In the genomic region with DNA sequence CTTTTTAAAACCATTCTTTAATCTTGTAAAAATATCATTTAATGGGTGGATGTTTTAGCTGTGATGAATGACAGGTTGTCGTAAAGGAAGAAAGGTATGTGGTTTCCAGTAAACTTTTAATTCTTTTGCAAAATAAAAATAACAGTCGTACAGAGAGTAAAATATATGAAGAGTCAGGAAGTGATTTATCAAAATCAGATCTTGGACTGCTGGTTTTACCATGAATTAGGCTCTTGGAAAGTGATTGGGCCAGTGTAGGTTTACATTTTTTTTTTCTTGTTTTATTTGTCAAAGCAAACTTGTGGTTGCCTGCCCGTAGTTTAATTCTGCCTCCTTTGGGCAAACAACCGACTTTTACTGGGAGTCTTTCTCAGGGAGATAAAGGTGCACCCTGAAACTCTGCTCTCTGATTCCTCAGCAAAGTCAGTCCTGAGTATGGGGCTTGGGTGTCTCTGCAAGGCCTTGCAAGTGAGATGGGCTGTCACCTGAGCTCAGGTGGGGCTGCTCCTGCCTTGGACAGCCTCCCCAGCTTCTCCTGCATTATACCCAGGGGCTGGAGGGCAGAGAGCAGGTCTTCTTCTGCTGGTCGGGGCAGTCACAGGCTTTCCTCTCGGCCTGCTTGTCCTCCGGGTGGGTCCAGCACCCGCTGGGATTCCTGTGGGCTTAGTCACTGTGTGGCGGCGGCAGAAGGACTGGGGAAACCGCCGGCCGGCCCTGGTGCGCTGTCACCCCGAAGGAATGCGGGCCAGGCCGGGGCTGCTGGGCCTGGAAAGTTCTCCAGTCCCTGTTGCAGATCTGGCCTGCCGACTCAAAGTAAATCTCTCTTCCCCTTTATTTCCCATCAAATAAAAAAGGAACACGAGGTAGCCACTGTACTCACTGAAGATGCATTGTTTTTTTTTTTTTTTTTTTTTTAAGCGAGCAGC, we compare ENCODE assay signal across 1 cellular context.
A peak's percentile ranks its signal among the peaks of the same experiment; 100 is the strongest.
TF ChIP-seq lines count a peak whose summit lies in the region.

No MANE protein-coding gene starts in this region.

TF ChIP-seq in HEK293, 187 proteins besides CTCF, POLR2A, EP300 and RAD21 (continued from another document):
- TF ChIP-seq, protein P1, sequence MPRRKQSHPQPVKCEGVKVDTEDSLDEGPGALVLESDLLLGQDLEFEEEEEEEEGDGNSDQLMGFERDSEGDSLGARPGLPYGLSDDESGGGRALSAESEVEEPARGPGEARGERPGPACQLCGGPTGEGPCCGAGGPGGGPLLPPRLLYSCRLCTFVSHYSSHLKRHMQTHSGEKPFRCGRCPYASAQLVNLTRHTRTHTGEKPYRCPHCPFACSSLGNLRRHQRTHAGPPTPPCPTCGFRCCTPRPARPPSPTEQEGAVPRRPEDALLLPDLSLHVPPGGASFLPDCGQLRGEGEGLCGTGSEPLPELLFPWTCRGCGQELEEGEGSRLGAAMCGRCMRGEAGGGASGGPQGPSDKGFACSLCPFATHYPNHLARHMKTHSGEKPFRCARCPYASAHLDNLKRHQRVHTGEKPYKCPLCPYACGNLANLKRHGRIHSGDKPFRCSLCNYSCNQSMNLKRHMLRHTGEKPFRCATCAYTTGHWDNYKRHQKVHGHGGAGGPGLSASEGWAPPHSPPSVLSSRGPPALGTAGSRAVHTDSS (tag by site-specific recombination; IDR thresholded peaks at IDR 0.05) = no peak
- TF ChIP-seq ZNF19 (tag by site-specific recombination; IDR thresholded peaks at IDR 0.05; ENCODE audit: low read depth) = no peak
- TF ChIP-seq GLIS1 (tag by site-specific recombination; IDR thresholded peaks at IDR 0.05) = peak; percentile 89
- TF ChIP-seq WT1 (tag by site-specific recombination; IDR thresholded peaks at IDR 0.05) = peak; percentile 30; the same call in 1 of the 2 replicates
- TF ChIP-seq, protein P2, sequence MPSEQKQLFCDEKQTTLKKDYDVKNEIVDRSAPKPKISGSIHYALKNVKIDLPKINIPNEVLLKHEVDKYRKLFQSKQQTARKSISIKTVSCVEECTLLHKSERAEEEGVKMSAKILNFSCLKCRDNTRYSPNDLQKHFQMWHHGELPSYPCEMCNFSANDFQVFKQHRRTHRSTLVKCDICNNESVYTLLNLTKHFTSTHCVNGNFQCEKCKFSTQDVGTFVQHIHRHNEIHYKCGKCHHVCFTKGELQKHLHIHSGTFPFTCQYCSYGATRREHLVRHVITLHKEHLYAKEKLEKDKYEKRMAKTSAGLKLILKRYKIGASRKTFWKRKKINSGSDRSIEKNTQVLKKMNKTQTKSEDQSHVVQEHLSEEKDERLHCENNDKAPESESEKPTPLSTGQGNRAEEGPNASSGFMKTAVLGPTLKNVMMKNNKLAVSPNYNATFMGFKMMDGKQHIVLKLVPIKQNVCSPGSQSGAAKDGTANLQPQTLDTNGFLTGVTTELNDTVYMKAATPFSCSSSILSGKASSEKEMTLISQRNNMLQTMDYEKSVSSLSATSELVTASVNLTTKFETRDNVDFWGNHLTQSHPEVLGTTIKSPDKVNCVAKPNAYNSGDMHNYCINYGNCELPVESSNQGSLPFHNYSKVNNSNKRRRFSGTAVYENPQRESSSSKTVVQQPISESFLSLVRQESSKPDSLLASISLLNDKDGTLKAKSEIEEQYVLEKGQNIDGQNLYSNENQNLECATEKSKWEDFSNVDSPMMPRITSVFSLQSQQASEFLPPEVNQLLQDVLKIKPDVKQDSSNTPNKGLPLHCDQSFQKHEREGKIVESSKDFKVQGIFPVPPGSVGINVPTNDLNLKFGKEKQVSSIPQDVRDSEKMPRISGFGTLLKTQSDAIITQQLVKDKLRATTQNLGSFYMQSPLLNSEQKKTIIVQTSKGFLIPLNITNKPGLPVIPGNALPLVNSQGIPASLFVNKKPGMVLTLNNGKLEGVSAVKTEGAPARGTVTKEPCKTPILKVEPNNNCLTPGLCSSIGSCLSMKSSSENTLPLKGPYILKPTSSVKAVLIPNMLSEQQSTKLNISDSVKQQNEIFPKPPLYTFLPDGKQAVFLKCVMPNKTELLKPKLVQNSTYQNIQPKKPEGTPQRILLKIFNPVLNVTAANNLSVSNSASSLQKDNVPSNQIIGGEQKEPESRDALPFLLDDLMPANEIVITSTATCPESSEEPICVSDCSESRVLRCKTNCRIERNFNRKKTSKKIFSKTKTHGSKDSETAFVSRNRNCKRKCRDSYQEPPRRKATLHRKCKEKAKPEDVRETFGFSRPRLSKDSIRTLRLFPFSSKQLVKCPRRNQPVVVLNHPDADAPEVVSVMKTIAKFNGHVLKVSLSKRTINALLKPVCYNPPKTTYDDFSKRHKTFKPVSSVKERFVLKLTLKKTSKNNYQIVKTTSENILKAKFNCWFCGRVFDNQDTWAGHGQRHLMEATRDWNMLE (tag by site-specific recombination; conservative IDR thresholded peaks at IDR 0.05; ENCODE audit: low read depth) = no peak
- TF ChIP-seq KLF16 (tag by site-specific recombination; IDR thresholded peaks at IDR 0.05) = no peak
- TF ChIP-seq ZNF2 (tag by site-specific recombination; IDR thresholded peaks at IDR 0.05) = peak; percentile 45; the same call in 1 of the 2 replicates
- TF ChIP-seq, protein P3, sequence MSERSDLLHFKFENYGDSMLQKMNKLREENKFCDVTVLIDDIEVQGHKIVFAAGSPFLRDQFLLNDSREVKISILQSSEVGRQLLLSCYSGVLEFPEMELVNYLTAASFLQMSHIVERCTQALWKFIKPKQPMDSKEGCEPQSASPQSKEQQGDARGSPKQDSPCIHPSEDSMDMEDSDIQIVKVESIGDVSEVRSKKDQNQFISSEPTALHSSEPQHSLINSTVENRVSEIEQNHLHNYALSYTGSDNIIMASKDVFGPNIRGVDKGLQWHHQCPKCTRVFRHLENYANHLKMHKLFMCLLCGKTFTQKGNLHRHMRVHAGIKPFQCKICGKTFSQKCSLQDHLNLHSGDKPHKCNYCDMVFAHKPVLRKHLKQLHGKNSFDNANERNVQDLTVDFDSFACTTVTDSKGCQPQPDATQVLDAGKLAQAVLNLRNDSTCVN (tag by site-specific recombination; optimal IDR thresholded peaks at IDR 0.05) = no peak
- TF ChIP-seq KLF10 (tag by site-specific recombination; IDR thresholded peaks at IDR 0.05) = no peak
- peak; percentile 29; the same call in 1 of the 2 replicates for TF ChIP-seq PRDM1 (tag by site-specific recombination; IDR thresholded peaks at IDR 0.05)
- TF ChIP-seq HOXC10 (CRISPR knock-in tag; IDR thresholded peaks at IDR 0.05) = 0 out of 2 replicates have a peak, but pooled peaks have one; percentile 66
- TF ChIP-seq ZNF707 (tag by site-specific recombination; IDR thresholded peaks at IDR 0.05) = no peak
- TF ChIP-seq ZNF324 (tag by site-specific recombination; IDR thresholded peaks at IDR 0.05) = no peak
- TF ChIP-seq TCF7L2 (IDR thresholded peaks at IDR 0.05; ENCODE audit: borderline replicate concordance, low read depth, low read length) = no peak
- TF ChIP-seq ZNF677 (tag by site-specific recombination; IDR thresholded peaks at IDR 0.05) = no peak
- TF ChIP-seq GLI4 (tag by site-specific recombination; IDR thresholded peaks at IDR 0.05) = no peak
- TF ChIP-seq SP2 (tag by site-specific recombination; IDR thresholded peaks at IDR 0.05) = no peak
- no peak for TF ChIP-seq ZNF785 (tag by site-specific recombination; IDR thresholded peaks at IDR 0.05)
- TF ChIP-seq ZNF701 (tag by site-specific recombination; IDR thresholded peaks at IDR 0.05) = no peak
- TF ChIP-seq MEIS1 (CRISPR knock-in tag; IDR thresholded peaks at IDR 0.05; ENCODE audit: borderline replicate concordance) = no peak
- peak; percentile 48; the same call in 1 of the 2 replicates for TF ChIP-seq IKZF3 (tag by site-specific recombination; IDR thresholded peaks at IDR 0.05)
- no peak for TF ChIP-seq MZF1 (tag by site-specific recombination; IDR thresholded peaks at IDR 0.05; ENCODE audit: borderline replicate concordance)
- TF ChIP-seq, protein P4, sequence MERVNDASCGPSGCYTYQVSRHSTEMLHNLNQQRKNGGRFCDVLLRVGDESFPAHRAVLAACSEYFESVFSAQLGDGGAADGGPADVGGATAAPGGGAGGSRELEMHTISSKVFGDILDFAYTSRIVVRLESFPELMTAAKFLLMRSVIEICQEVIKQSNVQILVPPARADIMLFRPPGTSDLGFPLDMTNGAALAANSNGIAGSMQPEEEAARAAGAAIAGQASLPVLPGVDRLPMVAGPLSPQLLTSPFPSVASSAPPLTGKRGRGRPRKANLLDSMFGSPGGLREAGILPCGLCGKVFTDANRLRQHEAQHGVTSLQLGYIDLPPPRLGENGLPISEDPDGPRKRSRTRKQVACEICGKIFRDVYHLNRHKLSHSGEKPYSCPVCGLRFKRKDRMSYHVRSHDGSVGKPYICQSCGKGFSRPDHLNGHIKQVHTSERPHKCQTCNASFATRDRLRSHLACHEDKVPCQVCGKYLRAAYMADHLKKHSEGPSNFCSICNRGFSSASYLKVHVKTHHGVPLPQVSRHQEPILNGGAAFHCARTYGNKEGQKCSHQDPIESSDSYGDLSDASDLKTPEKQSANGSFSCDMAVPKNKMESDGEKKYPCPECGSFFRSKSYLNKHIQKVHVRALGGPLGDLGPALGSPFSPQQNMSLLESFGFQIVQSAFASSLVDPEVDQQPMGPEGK (tag by site-specific recombination; IDR thresholded peaks at IDR 0.05) = peak; percentile 74
- TF ChIP-seq SCRT2 (tag by site-specific recombination; IDR thresholded peaks at IDR 0.05) = no peak; the same call in 1 of the 2 replicates
